In the genomic region with DNA sequence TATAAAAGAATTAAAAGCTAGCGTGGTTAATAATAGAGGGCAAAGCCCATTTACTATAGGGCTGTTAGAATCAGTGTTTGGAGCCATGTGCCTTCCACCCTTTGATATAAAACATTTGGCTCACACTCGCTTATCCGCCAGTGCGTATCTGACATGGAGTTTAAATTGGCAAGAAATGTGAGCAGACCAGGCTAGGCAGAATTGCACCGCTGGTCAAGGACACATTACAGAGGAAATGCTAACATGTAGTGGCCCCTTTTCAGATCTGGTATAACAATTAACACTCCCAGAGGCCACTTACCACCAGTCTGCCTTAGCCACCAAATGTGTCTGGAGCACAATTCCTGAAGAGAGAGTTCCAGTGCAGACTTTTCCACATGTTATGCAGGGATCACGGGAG, we compare ENCODE assay signal across 21 cellular contexts. TPM values are rescaled to one million over a fixed set of nuclear protein-coding genes. Genes with fewer than 3 reads are reported as not detected.
"Had no signal": no experiment of that assay in that cellular context is flagged by ENCODE, and none has a peak within 500 bp of the region (broad histone marks: within the 10 kb centered on the region; RNA-seq: fewer than 3 reads in every experiment).

No MANE protein-coding gene starts in this region.

- H3K36me3 ChIP-seq: adrenal gland, Peyer's patch, SJSA1 had no signal

- ATAC-seq: activated CD4-positive, CD25-positive, alpha-beta regulatory T cell treated with anti-CD3 and anti-CD28 coated beads, Interleukin-2, amount 50 U/mL, for 24 hours; activated CD8-positive, alpha-beta T cell treated with anti-CD3 and anti-CD28 coated beads for 36 hours had no signal

- H3K27me3 ChIP-seq: adrenal gland, Peyer's patch, SJSA1 had no signal

- H3K4me3 ChIP-seq: adrenal gland, Peyer's patch, SJSA1 had no signal

- H3K9me3 ChIP-seq: adrenal gland, Peyer's patch, SJSA1 had no signal

- H3K4me1 ChIP-seq: adrenal gland, Peyer's patch had no signal

- H3K27ac ChIP-seq: adrenal gland, Peyer's patch, RWPE1, SJSA1 had no signal

- DNase-seq: activated CD4-positive, alpha-beta T cell treated with anti-CD3 and anti-CD28 coated beads for 4 hours; activated CD8-positive, alpha-beta memory T cell treated with anti-CD3 and anti-CD28 coated beads, Interleukin-2, amount 50 U/mL, for 48 hours; activated CD8-positive, alpha-beta T cell treated with anti-CD3 and anti-CD28 coated beads for 36 hours; activated naive CD4-positive, alpha-beta T cell treated with anti-CD3 and anti-CD28 coated beads, Interleukin-2, amount 50 U/mL, for 16 hours; activated naive CD8-positive, alpha-beta T cell treated with anti-CD3 and anti-CD28 coated beads, Interleukin-2, amount 10 ng/mL, durations not matched to agents 7 days and 5 days; activated T-cell treated with anti-CD3 and anti-CD28 coated beads, Interleukin-2, amount 50 U/mL, for 1 hour; adrenal gland; anterior cingulate cortex; Kasumi-1; NCI-H1105 treated with DMSO at 0.1 percent for 48 hours; NCI-H146; NCI-H187 treated with DMSO at 0.1 percent for 48 hours; NCI-H2081 treated with DMSO at 0.1 percent for 48 hours; NCI-H446; NCI-H524; Peyer's patch; Right ventricle myocardium superior had no signal

RNA-seq across cellular contexts. Expression of a gene that starts 14.7 kb away (rescaled TPM):
- total RNA-seq: activated naive CD8-positive, alpha-beta T cell treated with anti-CD3 and anti-CD28 coated beads, Interleukin-2, amount 10 ng/mL, durations not matched to agents 7 days and 5 days; SJSA1 had no signal

RNA-seq across cellular contexts. Expression of a gene that starts 37.0 kb away (rescaled TPM):
- total RNA-seq: activated CD8-positive, alpha-beta T cell treated with anti-CD3 and anti-CD28 coated beads for 36 hours; activated naive CD8-positive, alpha-beta T cell treated with anti-CD3 and anti-CD28 coated beads, Interleukin-2, amount 10 ng/mL, durations not matched to agents 7 days and 5 days; cardiac septum; Right ventricle myocardium superior; SJSA1 had no signal

RNA-seq across cellular contexts. Expression of a gene that starts 39.1 kb away (rescaled TPM):
- total RNA-seq: activated naive CD8-positive, alpha-beta T cell treated with anti-CD3 and anti-CD28 coated beads, Interleukin-2, amount 10 ng/mL, durations not matched to agents 7 days and 5 days; Right ventricle myocardium superior had no signal
